ENCODE assay signal across 8 cellular contexts in the genomic region with DNA sequence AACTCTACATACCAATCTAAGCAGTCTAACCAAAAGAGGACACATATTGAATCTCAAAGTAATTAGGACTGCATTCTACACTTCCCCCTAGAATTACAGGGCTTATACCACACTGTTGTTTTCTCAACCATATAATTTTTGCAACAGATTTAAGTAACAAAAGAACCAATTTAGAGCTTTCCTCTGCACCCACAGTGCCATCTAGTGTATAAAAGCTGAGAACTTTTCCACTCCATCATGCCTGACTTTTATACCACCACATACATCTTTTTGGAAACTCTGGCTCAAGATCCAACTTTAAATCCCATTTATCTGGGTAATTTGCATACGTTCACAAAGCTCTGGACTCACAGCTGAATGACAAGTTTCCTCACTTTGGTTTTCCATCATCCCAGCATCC.
DNase-seq lines count a peak whose midpoint lies in the region; ATAC-seq and TF ChIP-seq lines count a peak whose summit lies in the region.

No MANE protein-coding gene starts in this region.

- H3K27me3 ChIP-seq in parathyroid adenoma (ENCODE audit: control insufficient read depth, insufficient read depth, low read length) = no peaks in the 10 kb centered on the region

- H3K9ac ChIP-seq in parathyroid adenoma = no peak overlapping the region

- DNase-seq in NOMO-1 treated with DMSO at 0.1 percent for 48 hours (lab: John Stamatoyannopoulos, UW; ENCODE audit: unreplicated experiment) (peak; percentile 57), NOMO-1 treated with dmso at 0.1 percent for 144 hours (lab: John Stamatoyannopoulos, UW; ENCODE audit: unreplicated experiment) (no peak), NCI-H2227 treated with DMSO at 0.1 percent for 48 hours (lab: John Stamatoyannopoulos, UW) (peak; percentile 55), GM10248 (ENCODE audit: extremely low spot score) (no peak)
- DNase-seq in effector memory CD8-positive, alpha-beta T cell = peak in 2 of 3 experiments; percentile 1 to 8
- DNase-seq in activated T-helper 1 cell treated with anti-CD3 and anti-CD28 coated beads, Interleukin-12 subunit alpha, Interleukin-12 subunit beta, Interleukin-2, Interleukin-4 antibody, amounts not matched to agents 30 ng/mL and 10 ng/mL and 1 ng/mL, durations not matched to agents 14 hours and 24 hours and 36 hours (ENCODE audit: low spot score) = no peak

- H3K36me3 Mint-ChIP-seq in effector memory CD8-positive, alpha-beta T cell (ENCODE audit: insufficient read depth) = no peaks in the 10 kb centered on the region
- H3K36me3 Mint-ChIP-seq in activated T-helper 1 cell treated with anti-CD3 and anti-CD28 coated beads, Interleukin-12 subunit alpha, Interleukin-12 subunit beta, Interleukin-2, Interleukin-4 antibody, amounts not matched to agents 30 ng/mL and 10 ng/mL and 1 ng/mL, durations not matched to agents 14 hours and 24 hours and 36 hours (ENCODE audit: low read depth) = no peaks in the 10 kb centered on the region

- peak; percentile 39 for ATAC-seq in effector memory CD8-positive, alpha-beta T cell (replicated peaks)
- ATAC-seq in activated CD4-positive, CD25-positive, alpha-beta regulatory T cell treated with anti-CD3 and anti-CD28 coated beads, Interleukin-2, amount 50 U/mL, for 24 hours = no peak

- no peak overlapping the region for H2AFZ ChIP-seq in parathyroid adenoma

- H3K4me1 ChIP-seq in parathyroid adenoma = no peaks in the 10 kb centered on the region

- no peak overlapping the region for H3K27ac Mint-ChIP-seq in effector memory CD8-positive, alpha-beta T cell
- no peak overlapping the region for H3K27ac Mint-ChIP-seq in activated T-helper 1 cell treated with anti-CD3 and anti-CD28 coated beads, Interleukin-12 subunit alpha, Interleukin-12 subunit beta, Interleukin-2, Interleukin-4 antibody, amounts not matched to agents 30 ng/mL and 10 ng/mL and 1 ng/mL, durations not matched to agents 14 hours and 24 hours and 36 hours

- H3K79me2 ChIP-seq in parathyroid adenoma = no peaks in the 10 kb centered on the region

- no peaks in the 10 kb centered on the region for H3K9me3 Mint-ChIP-seq in effector memory CD8-positive, alpha-beta T cell
- H3K9me3 Mint-ChIP-seq in activated T-helper 1 cell treated with anti-CD3 and anti-CD28 coated beads, Interleukin-12 subunit alpha, Interleukin-12 subunit beta, Interleukin-2, Interleukin-4 antibody, amounts not matched to agents 30 ng/mL and 10 ng/mL and 1 ng/mL, durations not matched to agents 14 hours and 24 hours and 36 hours = no peaks in the 10 kb centered on the region

- H3K27me3 Mint-ChIP-seq in effector memory CD8-positive, alpha-beta T cell = no peaks in the 10 kb centered on the region
- H3K27me3 Mint-ChIP-seq in activated T-helper 1 cell treated with anti-CD3 and anti-CD28 coated beads, Interleukin-12 subunit alpha, Interleukin-12 subunit beta, Interleukin-2, Interleukin-4 antibody, amounts not matched to agents 30 ng/mL and 10 ng/mL and 1 ng/mL, durations not matched to agents 14 hours and 24 hours and 36 hours (ENCODE audit: insufficient read depth) = peaks cover 2% of the 10 kb centered on the region

- no peak overlapping the region for H3K27ac ChIP-seq in parathyroid adenoma

- no peak overlapping the region for H3K4me2 ChIP-seq in parathyroid adenoma (ENCODE audit: low read length)

- H3K4me1 Mint-ChIP-seq in effector memory CD8-positive, alpha-beta T cell (ENCODE audit: low read depth in 2 of 2) = peaks cover 8 to 10% of the 10 kb centered on the region in 2 donors
- peaks cover 18% of the 10 kb centered on the region for H3K4me1 Mint-ChIP-seq in activated T-helper 1 cell treated with anti-CD3 and anti-CD28 coated beads, Interleukin-12 subunit alpha, Interleukin-12 subunit beta, Interleukin-2, Interleukin-4 antibody, amounts not matched to agents 30 ng/mL and 10 ng/mL and 1 ng/mL, durations not matched to agents 14 hours and 24 hours and 36 hours (ENCODE audit: low read depth)

- CTCF ChIA-PET in GM10248 (lab: Yijun Ruan, JAX) = interaction anchor here (1.0 to 2.4 kb wide), 4 partner anchors 9 to 413 kb away, joined by 3 to 8 read pairs (median 4); no protein-coding TSS in a partner anchor

- no peaks in the 10 kb centered on the region for H3K36me3 ChIP-seq in parathyroid adenoma (ENCODE audit: control insufficient read depth, insufficient read depth, low read length)

- intact Hi-C loops in activated T-helper 1 cell treated with anti-CD3 and anti-CD28 coated beads, Interleukin-12 subunit alpha, Interleukin-12 subunit beta, Interleukin-2, Interleukin-4 antibody, amounts not matched to agents 30 ng/mL and 10 ng/mL and 1 ng/mL, durations not matched to agents 14 hours and 24 hours and 36 hours (cut with micrococcal nuclease) = loop anchor here (1.0 to 5.0 kb wide), 2 partner anchors 98 to 286 kb away; a partner anchor contains a TSS

- no peak overlapping the region for H3K4me3 Mint-ChIP-seq in effector memory CD8-positive, alpha-beta T cell
- H3K4me3 Mint-ChIP-seq in activated T-helper 1 cell treated with anti-CD3 and anti-CD28 coated beads, Interleukin-12 subunit alpha, Interleukin-12 subunit beta, Interleukin-2, Interleukin-4 antibody, amounts not matched to agents 30 ng/mL and 10 ng/mL and 1 ng/mL, durations not matched to agents 14 hours and 24 hours and 36 hours = no peak overlapping the region

- H3K4me3 ChIP-seq in parathyroid adenoma (ENCODE audit: low read depth, low read length) = no peak overlapping the region

- no peaks in the 10 kb centered on the region for H3K9me3 ChIP-seq in parathyroid adenoma (ENCODE audit: control insufficient read depth, low read length)

- TF ChIP-seq CTCF in parathyroid adenoma (IDR thresholded peaks at IDR 0.05) = peak; percentile 30
- TF ChIP-seq CTCF in GM10248 (IDR thresholded peaks at IDR 0.05; ENCODE audit: control extremely low read depth, extremely low read depth, low read depth, missing control alignments) = no peak

- POLR2A ChIA-PET in GM10248 (lab: Yijun Ruan, JAX) = no interaction called here

Comparison
In these comparisons a context has a peak if more than half of its experiments do, and no peak if none do; other contexts are left out.
1. DNase-seq: peak in NOMO-1 treated with DMSO at 0.1 percent for 48 hours (single experiment), NCI-H2227 treated with DMSO at 0.1 percent for 48 hours (single experiment) and effector memory CD8-positive, alpha-beta T cell (2 of 3); none in NOMO-1 treated with dmso at 0.1 percent for 144 hours (single experiment), activated T-helper 1 cell treated with anti-CD3 and anti-CD28 coated beads, Interleukin-12 subunit alpha, Interleukin-12 subunit beta, Interleukin-2, Interleukin-4 antibody, amounts not matched to agents 30 ng/mL and 10 ng/mL and 1 ng/mL, durations not matched to agents 14 hours and 24 hours and 36 hours (single experiment) and GM10248 (single experiment).